In the genomic region with DNA sequence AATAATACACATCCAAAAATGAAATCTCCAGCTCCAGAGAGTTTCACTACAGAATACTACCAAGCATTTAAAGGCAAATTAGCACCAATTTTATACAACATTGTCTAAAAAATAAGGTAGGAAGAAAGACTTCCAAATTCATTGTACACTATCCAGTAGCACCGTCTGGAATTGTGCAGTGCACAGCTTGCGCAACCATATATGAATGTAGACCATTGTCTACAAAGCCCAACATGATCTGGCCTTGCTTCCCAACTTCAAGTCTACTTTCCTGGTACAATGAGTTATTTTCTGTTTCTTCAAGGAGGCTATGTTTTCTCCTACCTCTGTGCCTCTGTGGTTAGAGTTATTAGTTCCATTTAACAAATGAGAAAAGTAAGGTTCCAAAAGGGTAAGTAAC, we compare ENCODE assay signal across 25 cellular contexts.
"Had no signal": no experiment of that assay in that cellular context is flagged by ENCODE, and none has a peak within 500 bp of the region (broad histone marks: within the 10 kb centered on the region; RNA-seq: fewer than 3 reads in every experiment).

No MANE protein-coding gene starts in this region.

- H3K4me2 ChIP-seq: SK-N-SH had no signal

- FAIRE-seq: RCC 7860 had no signal

- H3K27me3 ChIP-seq: MG63, SJSA1 had no signal

- H3K4me1 ChIP-seq: SJSA1 had no signal

- H3K9me3 ChIP-seq: MG63 had no signal

- H3K4me1 Mint-ChIP-seq: IgD-negative memory B cell, T-cell had no signal

- H3K4me3 Mint-ChIP-seq: IgD-negative memory B cell; T-cell; T-helper 1 cell treated with Interleukin-12 subunit alpha and Interleukin-12 subunit beta and Interleukin-4 antibody, amounts not matched to agents 30 μg/mL and 1 μg/mL, for 36 hours had no signal

- H3K27ac ChIP-seq: SJSA1 had no signal

- H3K27ac Mint-ChIP-seq: IgD-negative memory B cell; T-cell; T-helper 1 cell treated with Interleukin-12 subunit alpha and Interleukin-12 subunit beta and Interleukin-4 antibody, amounts not matched to agents 30 μg/mL and 1 μg/mL, for 36 hours had no signal

- H3K9ac ChIP-seq: SK-N-SH had no signal

- ATAC-seq: T-cell had no signal

- H3K9me3 Mint-ChIP-seq: T-cell; T-helper 1 cell treated with Interleukin-12 subunit alpha and Interleukin-12 subunit beta and Interleukin-4 antibody, amounts not matched to agents 30 μg/mL and 1 μg/mL, for 36 hours had no signal

- H3K36me3 ChIP-seq: MG63, SJSA1 had no signal

- H3K36me3 Mint-ChIP-seq: IgD-negative memory B cell, T-cell had no signal

- H3K4me3 ChIP-seq: MG63, SJSA1 had no signal

- DNase-seq: Karpas-422, KG1, MG63, NCI-H1092 treated with DMSO at 0.1 percent for 48 hours, NCI-H1436, NCI-H187, NCI-H2029, NCI-H2081 treated with DMSO at 0.1 percent for 48 hours, NCI-H2171, NCI-H226, NCI-H446, NCI-H510A, NCI-H524 treated with DMSO at 0.1 percent for 48 hours, NCI-H69, NCI-H774, Right ventricle myocardium superior, RPMI8226, SIG-M5, SK-N-SH, SW 1271, T-cell had no signal
